In genomic region chr9:130026583-130027427, GRCh38 we compare ENCODE assay signal across 14 cellular contexts. TPM values are rescaled to one million over a fixed set of nuclear protein-coding genes. Genes with fewer than 3 reads are reported as not detected.
DNase-seq lines count a peak whose midpoint lies in the region; ATAC-seq and TF ChIP-seq lines count a peak whose summit lies in the region.
"Had no signal": no experiment of that assay in that cellular context is flagged by ENCODE, and none has a peak within 500 bp of the region (broad histone marks: within the 10 kb centered on the region; RNA-seq: fewer than 3 reads in every experiment).

No MANE protein-coding gene starts in this region.

- H3K9me2 ChIP-seq in OCI-LY7 (ENCODE audit: insufficient read depth, low read length) = no peaks in the 10 kb centered on the region

- intact Hi-C loops in OCI-LY7 (cut with micrococcal nuclease; ENCODE audit: unreplicated experiment) = no loop called here

- peak overlapping the region; percentile 52 for H3K4me3 Mint-ChIP-seq in activated T-cell treated with anti-CD3 and anti-CD28 coated beads, Interleukin-2, amount 50 U/mL, for 4 hours
- peak overlapping the region; percentile 52 for H3K4me3 Mint-ChIP-seq in central memory CD8-positive, alpha-beta T cell
- peak overlapping the region; percentile 53 to 72 for H3K4me3 Mint-ChIP-seq in stimulated activated naive CD8-positive, alpha-beta T cell treated with anti-CD3 and anti-CD28 coated beads, Interleukin-15, amount 100 ng/mL, for 72 hours

- H3K27me3 Mint-ChIP-seq in activated T-cell treated with anti-CD3 and anti-CD28 coated beads, Interleukin-2, amount 50 U/mL, for 4 hours (ENCODE audit: low read depth) = no peaks in the 10 kb centered on the region
- H3K27me3 Mint-ChIP-seq in central memory CD8-positive, alpha-beta T cell = no peaks in the 10 kb centered on the region
- H3K27me3 Mint-ChIP-seq in stimulated activated naive CD8-positive, alpha-beta T cell treated with anti-CD3 and anti-CD28 coated beads, Interleukin-15, amount 100 ng/mL, for 72 hours = no peaks in the 10 kb centered on the region

- no TSS peak for BruUV-seq in OCI-LY7 (replicated peaks; lab: Mats Ljungman, UMichigan)

- H3K27ac ChIP-seq in OCI-LY7 (ENCODE audit: low read depth, low read length, poor library complexity, severe bottlenecking) = peak overlapping the region; percentile 40
- H3K27ac ChIP-seq: SJSA1 had no signal

- no peak for DNase-seq in activated T-cell treated with anti-CD3 and anti-CD28 coated beads, Interleukin-2, amount 50 U/mL, for 4 hours
- DNase-seq in activated T-cell treated with anti-CD3 and anti-CD28 coated beads, Interleukin-2, amount 50 U/mL, for 1 hour = no peak
- peak; percentile 32 for DNase-seq in OCI-LY7 (ENCODE audit: low spot score)
- no peak for DNase-seq in central memory CD8-positive, alpha-beta T cell (ENCODE audit: low spot score in 2 of 2)
- DNase-seq in stimulated activated naive CD8-positive, alpha-beta T cell treated with anti-CD3 and anti-CD28 coated beads, Interleukin-15, amount 100 ng/mL, for 72 hours = no peak
- no peak for DNase-seq in cortex of kidney (lab: John Stamatoyannopoulos, UW)
- DNase-seq: activated effector memory CD4-positive, alpha-beta T cell treated with anti-CD3 and anti-CD28 coated beads, Interleukin-2, amount 50 U/mL, for 16 hours; cerebellar nuclear complex; H7; NCI-H524; posterior cingulate gyrus had no signal

- peaks cover 38% of the 10 kb centered on the region for H4K20me1 ChIP-seq in OCI-LY7 (ENCODE audit: insufficient read depth, low read length)

- H3K79me2 ChIP-seq in OCI-LY7 (ENCODE audit: insufficient read depth, low read depth, low read length) = peaks cover 100% of the 10 kb centered on the region

- H3K9me3 ChIP-seq in OCI-LY7 (ENCODE audit: low read length) = no peaks in the 10 kb centered on the region
- H3K9me3 ChIP-seq: SJSA1 had no signal

- H2AFZ ChIP-seq in OCI-LY7 (ENCODE audit: low read length) = no peak overlapping the region

- peaks cover 99% of the 10 kb centered on the region for H3K4me1 ChIP-seq in OCI-LY7 (ENCODE audit: insufficient read depth, low read length, poor library complexity, severe bottlenecking)

- H3K36me3 Mint-ChIP-seq in activated T-cell treated with anti-CD3 and anti-CD28 coated beads, Interleukin-2, amount 50 U/mL, for 4 hours (ENCODE audit: insufficient read depth) = peaks cover 24% of the 10 kb centered on the region
- H3K36me3 Mint-ChIP-seq in central memory CD8-positive, alpha-beta T cell (ENCODE audit: insufficient read depth) = peaks cover 43% of the 10 kb centered on the region

- H3K4me3 ChIP-seq in OCI-LY7 (ENCODE audit: low read depth, low read length, poor library complexity, severe bottlenecking) = no peak overlapping the region
- H3K4me3 ChIP-seq: SJSA1 had no signal

- peaks cover 5% of the 10 kb centered on the region for H3K9me3 Mint-ChIP-seq in activated T-cell treated with anti-CD3 and anti-CD28 coated beads, Interleukin-2, amount 50 U/mL, for 4 hours
- H3K9me3 Mint-ChIP-seq in central memory CD8-positive, alpha-beta T cell = no peaks in the 10 kb centered on the region
- H3K9me3 Mint-ChIP-seq in stimulated activated naive CD8-positive, alpha-beta T cell treated with anti-CD3 and anti-CD28 coated beads, Interleukin-15, amount 100 ng/mL, for 72 hours = no peaks in the 10 kb centered on the region

- POLR2A ChIA-PET in OCI-LY7 (lab: Charles Lee) = interaction anchor here (0.5 to 2.2 kb wide), 6 partner anchors 12 to 57 kb away, joined by 3 to 6 read pairs (median 4); no protein-coding TSS in a partner anchor

- peaks cover 14% of the 10 kb centered on the region for H3K36me3 ChIP-seq in OCI-LY7 (ENCODE audit: insufficient read depth, low read length)

- H3K4me1 Mint-ChIP-seq in activated T-cell treated with anti-CD3 and anti-CD28 coated beads, Interleukin-2, amount 50 U/mL, for 4 hours (ENCODE audit: low read depth) = peaks cover 94% of the 10 kb centered on the region
- H3K4me1 Mint-ChIP-seq in central memory CD8-positive, alpha-beta T cell = peaks cover 91% of the 10 kb centered on the region
- peaks cover 100% of the 10 kb centered on the region for H3K4me1 Mint-ChIP-seq in stimulated activated naive CD8-positive, alpha-beta T cell treated with anti-CD3 and anti-CD28 coated beads, Interleukin-15, amount 100 ng/mL, for 72 hours

- no peak for TF ChIP-seq CTCF in OCI-LY7 (conservative IDR thresholded peaks at IDR 0.05; ENCODE audit: low read length)

- H3K27ac Mint-ChIP-seq in central memory CD8-positive, alpha-beta T cell (ENCODE audit: low read depth) = peak overlapping the region; percentile 87
- peak overlapping the region; percentile 78 to 91 for H3K27ac Mint-ChIP-seq in stimulated activated naive CD8-positive, alpha-beta T cell treated with anti-CD3 and anti-CD28 coated beads, Interleukin-15, amount 100 ng/mL, for 72 hours

- ATAC-seq in activated T-cell treated with anti-CD3 and anti-CD28 coated beads, Interleukin-2, amount 50 U/mL, for 4 hours = peak; percentile 8 to 12
- ATAC-seq in central memory CD8-positive, alpha-beta T cell (replicated peaks; ENCODE audit: extremely low read depth, poor library complexity, severe bottlenecking) = no peak
- ATAC-seq in stimulated activated naive CD8-positive, alpha-beta T cell treated with anti-CD3 and anti-CD28 coated beads, Interleukin-15, amount 100 ng/mL, for 72 hours = peak; percentile 27
- ATAC-seq in GM18519 (IDR thresholded peaks at IDR 0.05; ENCODE audit: low FRiP score, unreplicated experiment) (no peak), GM18870 (IDR thresholded peaks at IDR 0.05; ENCODE audit: unreplicated experiment) (no peak)

- peak overlapping the region; percentile 31 for H3K4me2 ChIP-seq in OCI-LY7 (ENCODE audit: low read length)

- CTCF ChIA-PET in OCI-LY7 (lab: Charles Lee; ENCODE audit: unreplicated experiment) = no interaction called here

RNA-seq across cellular contexts. Expression of gene FNBP1, which starts 16.2 kb away (rescaled TPM):
- 100 to 1,000 TPM; 156 to 174 (median 163) TPM for total RNA-seq in activated T-cell treated with anti-CD3 and anti-CD28 coated beads, Interleukin-2, amount 50 U/mL, for 4 hours
- total RNA-seq in OCI-LY7 (2014; rRNA removed; shearing (Covaris generic)) = 93.3 and 117 TPM in 2 replicates
- 164 and 168 TPM in 2 replicates for total RNA-seq in OCI-LY7 (2022)

RNA-seq across cellular contexts. Expression of gene GPR107, which starts 26.9 kb away (rescaled TPM):
- 10 to 100 TPM; 15.9 to 21.7 (median 17.9) TPM for total RNA-seq in activated T-cell treated with anti-CD3 and anti-CD28 coated beads, Interleukin-2, amount 50 U/mL, for 4 hours
- 8.7 and 10.4 TPM in 2 replicates for total RNA-seq in OCI-LY7 (2014; rRNA removed; shearing (Covaris generic))
- total RNA-seq in OCI-LY7 (2022) = 24.3 and 28.8 TPM in 2 replicates

Comparison
In these comparisons a context has a peak if more than half of its experiments do, and no peak if none do; other contexts are left out.
1. ATAC-seq: peak in activated T-cell treated with anti-CD3 and anti-CD28 coated beads, Interleukin-2, amount 50 U/mL, for 4 hours (2 of 2) and stimulated activated naive CD8-positive, alpha-beta T cell treated with anti-CD3 and anti-CD28 coated beads, Interleukin-15, amount 100 ng/mL, for 72 hours (single experiment); none in central memory CD8-positive, alpha-beta T cell (single experiment), GM18519 (single experiment) and GM18870 (single experiment).
2. Peak in every context shown above with its lines, with median percentiles within 50 percentile points of each other: H3K4me3 Mint-ChIP-seq.